ENCODE assay signal across 2 cellular contexts in genomic region chr4:6388713-6389112, GRCh38.
TF ChIP-seq lines count a peak whose summit lies in the region.

No MANE protein-coding gene starts in this region.

TF ChIP-seq in HCT116, 20 proteins besides CTCF, POLR2A, EP300 and RAD21 (continued from another document):
- TF ChIP-seq REST (IDR thresholded peaks at IDR 0.05; ENCODE audit: low read depth) (no peak), ZFX (IDR thresholded peaks at IDR 0.05) (no peak)

TF ChIP-seq in neural cell, 6 proteins besides CTCF, POLR2A, EP300 and RAD21 (continued from another document):
- TF ChIP-seq REST (IDR thresholded peaks at IDR 0.05; ENCODE audit: borderline replicate concordance) (no peak), POLR2AphosphoS5 (IDR thresholded peaks at IDR 0.05) (no peak), EZH2 (IDR thresholded peaks at IDR 0.05; ENCODE audit: borderline replicate concordance, insufficient read depth, low read length, poor library complexity, severe bottlenecking) (no peak), SMC3 (conservative IDR thresholded peaks at IDR 0.05; ENCODE audit: poor library complexity) (no peak), TAF1 (IDR thresholded peaks at IDR 0.05; ENCODE audit: low read depth) (no peak)
